ENCODE assay signal across 1 cellular context in the genomic region with DNA sequence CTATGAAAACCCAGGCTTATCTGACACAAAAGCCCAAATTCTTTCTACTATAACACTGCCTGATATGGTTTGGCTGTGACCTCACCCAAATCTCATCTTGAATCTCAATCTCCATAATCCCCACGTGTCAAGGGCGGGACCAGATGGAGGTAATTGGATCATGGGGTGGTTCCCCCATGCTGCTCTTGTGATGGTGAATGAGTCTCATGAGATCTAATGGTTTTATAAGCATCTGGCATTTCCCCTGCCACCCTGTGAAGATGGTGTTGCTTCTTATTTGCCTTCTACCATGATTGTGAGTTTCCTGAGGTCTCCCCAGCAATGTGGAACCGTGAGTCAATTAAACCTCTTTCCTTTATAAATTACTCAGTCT.
TF ChIP-seq lines count a peak whose summit lies in the region.

No MANE protein-coding gene starts in this region.

TF ChIP-seq in HepG2, 621 proteins besides CTCF, POLR2A, EP300 and RAD21 (continued from another document):
- no peak for TF ChIP-seq ZMYM2 (CRISPR knock-in tag; IDR thresholded peaks at IDR 0.05)
- TF ChIP-seq, protein P1, sequence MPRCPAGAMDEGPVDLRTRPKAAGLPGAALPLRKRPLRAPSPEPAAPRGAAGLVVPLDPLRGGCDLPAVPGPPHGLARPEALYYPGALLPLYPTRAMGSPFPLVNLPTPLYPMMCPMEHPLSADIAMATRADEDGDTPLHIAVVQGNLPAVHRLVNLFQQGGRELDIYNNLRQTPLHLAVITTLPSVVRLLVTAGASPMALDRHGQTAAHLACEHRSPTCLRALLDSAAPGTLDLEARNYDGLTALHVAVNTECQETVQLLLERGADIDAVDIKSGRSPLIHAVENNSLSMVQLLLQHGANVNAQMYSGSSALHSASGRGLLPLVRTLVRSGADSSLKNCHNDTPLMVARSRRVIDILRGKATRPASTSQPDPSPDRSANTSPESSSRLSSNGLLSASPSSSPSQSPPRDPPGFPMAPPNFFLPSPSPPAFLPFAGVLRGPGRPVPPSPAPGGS (CRISPR knock-in tag; IDR thresholded peaks at IDR 0.05), result no peak
- no peak for TF ChIP-seq NKX3-1 (CRISPR knock-in tag; IDR thresholded peaks at IDR 0.05)
- TF ChIP-seq ZFP36L1 (CRISPR knock-in tag; IDR thresholded peaks at IDR 0.05), result no peak
- no peak for TF ChIP-seq RXRA (CRISPR knock-in tag; IDR thresholded peaks at IDR 0.05)
- no peak for TF ChIP-seq KDM3A (CRISPR knock-in tag; IDR thresholded peaks at IDR 0.05; ENCODE audit: low read depth)
- TF ChIP-seq ZNF512 (CRISPR knock-in tag; IDR thresholded peaks at IDR 0.05), result no peak
- TF ChIP-seq ZNF605 (CRISPR knock-in tag; IDR thresholded peaks at IDR 0.05), result no peak
- TF ChIP-seq SP1 (IDR thresholded peaks at IDR 0.05), result no peak
- TF ChIP-seq SP1 (CRISPR knock-in tag; IDR thresholded peaks at IDR 0.05), result no peak
- TF ChIP-seq PHF21A (CRISPR knock-in tag; IDR thresholded peaks at IDR 0.05), result no peak
